In genomic region chr1:63662846-63663245, GRCh38 we compare ENCODE assay signal across 13 cellular contexts.
A peak's percentile ranks its signal among the peaks of the same experiment; 100 is the strongest.
DNase-seq lines count a peak whose midpoint lies in the region; ATAC-seq, FAIRE-seq and TF ChIP-seq lines count a peak whose summit lies in the region.
"Had no signal": no experiment of that assay in that cellular context is flagged by ENCODE, and none has a peak within 500 bp of the region (broad histone marks: within the 10 kb centered on the region; RNA-seq: fewer than 3 reads in every experiment).

No MANE protein-coding gene starts in this region.

- TF ChIP-seq CTCF in RWPE2 (IDR thresholded peaks at IDR 0.05; ENCODE audit: poor library complexity, severe bottlenecking) (no peak), fibroblast of mammary gland (conservative IDR thresholded peaks at IDR 0.05; ENCODE audit: control insufficient read depth, insufficient read depth, low read depth, low read length) (no peak), GM10248 (IDR thresholded peaks at IDR 0.05; ENCODE audit: control extremely low read depth, extremely low read depth, low read depth, missing control alignments) (no peak)

- H3K4me3 ChIP-seq in H7 (ENCODE audit: insufficient read depth, low read depth, low read length) = no peak overlapping the region
- no peak overlapping the region for H3K4me3 ChIP-seq in RWPE2 (ENCODE audit: severe bottlenecking)
- H3K4me3 ChIP-seq in fibroblast of mammary gland (ENCODE audit: control insufficient read depth, low read depth, low read length) = no peak overlapping the region
- no peak overlapping the region for H3K4me3 ChIP-seq in skeletal muscle satellite cell (ENCODE audit: low read length)
- H3K4me3 ChIP-seq: ovary, upper lobe of left lung had no signal

- H3K4me1 ChIP-seq in RWPE2 (ENCODE audit: insufficient read depth, poor library complexity, severe bottlenecking) (peaks cover 35% of the 10 kb centered on the region), skeletal muscle satellite cell (ENCODE audit: control insufficient read depth, insufficient read depth, low read length) (peaks cover 24% of the 10 kb centered on the region)
- H3K4me1 ChIP-seq: upper lobe of left lung had no signal

- peak overlapping the region; percentile 54 for H3K9ac ChIP-seq in skeletal muscle satellite cell (ENCODE audit: low read depth, low read length)

- H3K27me3 ChIP-seq in H7 (ENCODE audit: control insufficient read depth, insufficient read depth, low read length) (no peaks in the 10 kb centered on the region), RWPE2 (ENCODE audit: insufficient read depth, poor library complexity, severe bottlenecking) (no peaks in the 10 kb centered on the region), skeletal muscle satellite cell (ENCODE audit: control insufficient read depth, insufficient read depth, low read length) (no peaks in the 10 kb centered on the region)
- H3K27me3 ChIP-seq: ovary, upper lobe of left lung had no signal

- FAIRE-seq in GM19239 (lab: Jason Lieb, UNC) = no peak

- POLR2A ChIA-PET in GM10248 (lab: Yijun Ruan, JAX) = no interaction called here

- CTCF ChIA-PET in GM10248 (lab: Yijun Ruan, JAX) = interaction anchor here (0.8 to 1.2 kb wide), 3 partner anchors 12 to 25 kb away, joined by 3 to 4 read pairs (median 4); no protein-coding TSS in a partner anchor

- H3K9me3 ChIP-seq in RWPE2 (ENCODE audit: severe bottlenecking) = no peaks in the 10 kb centered on the region
- peaks cover 3% of the 10 kb centered on the region for H3K9me3 ChIP-seq in skeletal muscle satellite cell (replicated peaks; ENCODE audit: low read length)
- H3K9me3 ChIP-seq: ovary had no signal

- peak; percentile 59 for DNase-seq in H7
- peak; percentile 96 for DNase-seq in RWPE2 (ENCODE audit: low spot score)
- peak; percentile 70 for DNase-seq in fibroblast of mammary gland (ENCODE audit: low read depth)
- no peak for DNase-seq in GM19239 (ENCODE audit: insufficient read length, low spot score)
- no peak for DNase-seq in GM10248 (ENCODE audit: extremely low spot score)
- DNase-seq: activated T-cell treated with anti-CD3 and anti-CD28 coated beads for 4 hours, DMS153, NCI-H524 treated with DMSO at 0.1 percent for 48 hours had no signal

- ATAC-seq in RWPE2 (ENCODE audit: low read depth) (peak; percentile 84), HG02642 (IDR thresholded peaks at IDR 0.05; ENCODE audit: poor library complexity, unreplicated experiment) (no peak), GM18870 (IDR thresholded peaks at IDR 0.05; ENCODE audit: unreplicated experiment) (no peak)

- H3K36me3 ChIP-seq in H7 (replicated peaks; ENCODE audit: control insufficient read depth, insufficient read depth, low read length) (peaks cover 2% of the 10 kb centered on the region), RWPE2 (ENCODE audit: low read depth) (no peaks in the 10 kb centered on the region), skeletal muscle satellite cell (ENCODE audit: insufficient read depth, low read length) (peaks cover 5% of the 10 kb centered on the region)
- H3K36me3 ChIP-seq: ovary had no signal

- peak overlapping the region; percentile 99 for H3K27ac ChIP-seq in RWPE2 (ENCODE audit: poor library complexity, severe bottlenecking)
- H3K27ac ChIP-seq: ovary, upper lobe of left lung had no signal

- H3K4me2 ChIP-seq in skeletal muscle satellite cell (ENCODE audit: low read length) = peak overlapping the region; percentile 53

Comparison
In these comparisons a context has a peak if more than half of its experiments do, and no peak if none do; other contexts are left out.
1. DNase-seq: peak in H7 (single experiment), RWPE2 (single experiment) and fibroblast of mammary gland (single experiment); none in GM19239 (single experiment) and GM10248 (single experiment).